ENCODE assay signal across 20 cellular contexts in the genomic region with DNA sequence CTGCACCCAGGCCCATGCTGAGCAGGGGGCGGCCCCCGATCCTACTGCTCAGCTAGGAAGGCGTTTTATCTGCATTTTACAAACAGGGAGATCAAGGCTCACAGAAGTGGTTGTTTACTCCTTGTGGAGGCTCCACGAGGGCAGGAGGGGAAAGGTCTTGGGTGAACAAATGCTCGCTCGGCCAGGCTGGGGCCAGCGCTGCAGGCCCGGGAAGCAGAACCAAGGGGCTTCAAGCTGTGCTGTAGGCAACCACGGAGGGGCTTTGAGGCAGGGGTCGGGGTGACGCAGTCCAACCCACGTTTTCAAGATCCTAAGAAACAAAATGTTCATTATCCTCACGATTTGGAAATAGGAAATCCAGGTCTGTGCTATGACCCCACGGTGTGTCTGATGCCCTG.
DNase-seq lines count a peak whose midpoint lies in the region; ATAC-seq and TF ChIP-seq lines count a peak whose summit lies in the region.
"Had no signal": no experiment of that assay in that cellular context is flagged by ENCODE, and none has a peak within 500 bp of the region (broad histone marks: within the 10 kb centered on the region; RNA-seq: fewer than 3 reads in every experiment).

No MANE protein-coding gene starts in this region.

- CTCF ChIA-PET in activated B cell treated with CpG ODN at 0.5 μM for 24 hours (lab: Charles Lee) = no interaction called here

- no peak overlapping the region for H3K14ac ChIP-seq in neuronal stem cell (ENCODE audit: low read length)

- TF ChIP-seq EP300 in upper lobe of left lung (IDR thresholded peaks at IDR 0.05) = no peak

- no peak overlapping the region for H3K27ac ChIP-seq in neuronal stem cell (replicated peaks; ENCODE audit: low read length)
- no peak overlapping the region for H3K27ac ChIP-seq in upper lobe of left lung
- no peak overlapping the region for H3K27ac ChIP-seq in hepatocyte
- H3K27ac ChIP-seq: BLaER1 treated with 17β-estradiol and CSF1 and Interleukin-3, amounts not matched to agents 10 nM and 100 nM had no signal

- H3K9me3 ChIP-seq in neuronal stem cell (replicated peaks in 1 of 2; ENCODE audit: control insufficient read depth in 2 of 2, insufficient read depth in 1 of 2, low read depth in 1 of 2, low read length in 2 of 2) (peaks cover 0 to 7% of the 10 kb centered on the region in 2 donors), upper lobe of left lung (no peaks in the 10 kb centered on the region), hepatocyte (ENCODE audit: low read depth) (no peaks in the 10 kb centered on the region)
- H3K9me3 ChIP-seq: BLaER1 treated with 17β-estradiol and CSF1 and Interleukin-3, amounts not matched to agents 10 nM and 100 nM; HAP-1 had no signal

- H3K27me3 ChIP-seq in neuronal stem cell (ENCODE audit: control insufficient read depth in 3 of 3, insufficient read depth in 3 of 3, low read depth in 1 of 3, low read length in 3 of 3) = no peaks in the 10 kb centered on the region
- H3K27me3 ChIP-seq in upper lobe of left lung = no peaks in the 10 kb centered on the region
- H3K27me3 ChIP-seq in hepatocyte = no peaks in the 10 kb centered on the region
- H3K27me3 ChIP-seq: BLaER1 treated with 17β-estradiol and CSF1 and Interleukin-3, amounts not matched to agents 10 nM and 100 nM had no signal

- H3K79me2 ChIP-seq in hepatocyte = no peaks in the 10 kb centered on the region

- H3K4ac ChIP-seq in neuronal stem cell (ENCODE audit: low read length) = no peak overlapping the region

- DNase-seq in activated T-cell treated with anti-CD3 and anti-CD28 coated beads, Interleukin-2, amount 50 U/mL, for 24 hours = peak; percentile 2
- DNase-seq in activated T-cell treated with anti-CD3 and anti-CD28 coated beads, Interleukin-2, amount 50 U/mL, for 48 hours = no peak
- peak; percentile 7 for DNase-seq in activated B cell treated with CpG ODN at 0.5 μM for 24 hours
- no peak for DNase-seq in neuronal stem cell (ENCODE audit: low spot score)
- DNase-seq in upper lobe of left lung = peak; percentile 4 to 49
- no peak for DNase-seq in hepatocyte (ENCODE audit: low spot score)
- DNase-seq in activated CD4-positive, alpha-beta T cell treated with anti-CD3 and anti-CD28 coated beads, Interleukin-2, amount 50 U/mL, for 48 hours = no peak
- DNase-seq: DND-41, Kasumi-1, MM.1S, NCI-H1105, NCI-H1694, NCI-H345, NCI-H526, RPMI8226 had no signal

- H3K9ac ChIP-seq in neuronal stem cell (ENCODE audit: low read depth, low read length, poor library complexity) = peak overlapping the region; percentile 4
- H3K9ac ChIP-seq: BLaER1 treated with 17β-estradiol and CSF1 and Interleukin-3, amounts not matched to agents 10 nM and 100 nM had no signal

- TF ChIP-seq CTCF in activated B cell treated with CpG ODN at 0.5 μM for 24 hours (IDR thresholded peaks at IDR 0.05) = no peak
- TF ChIP-seq CTCF in upper lobe of left lung (IDR thresholded peaks at IDR 0.05) = no peak
- no peak for TF ChIP-seq CTCF in hepatocyte (IDR thresholded peaks at IDR 0.05; ENCODE audit: poor library complexity)

- no peaks in the 10 kb centered on the region for H3K36me3 Mint-ChIP-seq in activated T-cell treated with anti-CD3 and anti-CD28 coated beads, Interleukin-2, amount 50 U/mL, for 24 hours (ENCODE audit: low read depth)
- no peaks in the 10 kb centered on the region for H3K36me3 Mint-ChIP-seq in activated B cell treated with CpG ODN at 0.5 μM for 24 hours (ENCODE audit: low read depth)

- no peaks in the 10 kb centered on the region for H4K20me1 ChIP-seq in hepatocyte (ENCODE audit: insufficient read depth, poor library complexity, severe bottlenecking)

- H2BK15ac ChIP-seq in neuronal stem cell (ENCODE audit: low read length) = no peak overlapping the region

- no peaks in the 10 kb centered on the region for H3K79me1 ChIP-seq in neuronal stem cell (ENCODE audit: low read depth, low read length)

- no peak overlapping the region for H3K4me3 Mint-ChIP-seq in activated T-cell treated with anti-CD3 and anti-CD28 coated beads, Interleukin-2, amount 50 U/mL, for 24 hours
- H3K4me3 Mint-ChIP-seq in activated B cell treated with CpG ODN at 0.5 μM for 24 hours = no peak overlapping the region
- H3K4me3 Mint-ChIP-seq: IgD-negative memory B cell had no signal

- H3K4me1 ChIP-seq in neuronal stem cell (ENCODE audit: control insufficient read depth in 2 of 2, insufficient read depth in 1 of 2, low read depth in 1 of 2, low read length in 2 of 2) = peaks cover 0 to 8% of the 10 kb centered on the region in 2 donors
- no peaks in the 10 kb centered on the region for H3K4me1 ChIP-seq in upper lobe of left lung
- H3K4me1 ChIP-seq in hepatocyte (ENCODE audit: insufficient read depth) = no peaks in the 10 kb centered on the region
- H3K4me1 ChIP-seq: BLaER1 treated with 17β-estradiol and CSF1 and Interleukin-3, amounts not matched to agents 10 nM and 100 nM; HAP-1 had no signal

- intact Hi-C loops in activated B cell treated with CpG ODN at 0.5 μM for 24 hours (cut with micrococcal nuclease) = no loop called here

- H3K27me3 Mint-ChIP-seq in activated T-cell treated with anti-CD3 and anti-CD28 coated beads, Interleukin-2, amount 50 U/mL, for 24 hours = peaks cover 3% of the 10 kb centered on the region
- no peaks in the 10 kb centered on the region for H3K27me3 Mint-ChIP-seq in activated B cell treated with CpG ODN at 0.5 μM for 24 hours
- H3K27me3 Mint-ChIP-seq: IgD-negative memory B cell had no signal

- H3K9me3 Mint-ChIP-seq in activated T-cell treated with anti-CD3 and anti-CD28 coated beads, Interleukin-2, amount 50 U/mL, for 24 hours = peaks cover 10% of the 10 kb centered on the region
- H3K9me3 Mint-ChIP-seq in activated B cell treated with CpG ODN at 0.5 μM for 24 hours = no peaks in the 10 kb centered on the region

- H2BK120ac ChIP-seq in neuronal stem cell (ENCODE audit: low read depth, low read length) = no peak overlapping the region

- POLR2A ChIA-PET in activated B cell treated with CpG ODN at 0.5 μM for 24 hours (lab: Charles Lee) = no interaction called here

- H3K36me3 ChIP-seq in neuronal stem cell (replicated peaks in 1 of 2; ENCODE audit: control insufficient read depth in 2 of 2, insufficient read depth in 2 of 2, low read length in 2 of 2) (peaks cover 0 to 2% of the 10 kb centered on the region in 2 donors), upper lobe of left lung (no peaks in the 10 kb centered on the region), hepatocyte (replicated peaks; ENCODE audit: insufficient read depth, low read depth) (no peaks in the 10 kb centered on the region)
- H3K36me3 ChIP-seq: BLaER1 treated with 17β-estradiol and CSF1 and Interleukin-3, amounts not matched to agents 10 nM and 100 nM; HAP-1 had no signal

- no peak for TF ChIP-seq POLR2A in upper lobe of left lung (IDR thresholded peaks at IDR 0.05)

- no peak overlapping the region for H4K8ac ChIP-seq in neuronal stem cell (ENCODE audit: low read depth, low read length)

- no peak overlapping the region for H3K23ac ChIP-seq in neuronal stem cell (ENCODE audit: low read depth, low read length, poor library complexity)

- H3K4me1 Mint-ChIP-seq in activated T-cell treated with anti-CD3 and anti-CD28 coated beads, Interleukin-2, amount 50 U/mL, for 24 hours (ENCODE audit: low read depth) = no peaks in the 10 kb centered on the region
- H3K4me1 Mint-ChIP-seq in activated B cell treated with CpG ODN at 0.5 μM for 24 hours = no peaks in the 10 kb centered on the region
- H3K4me1 Mint-ChIP-seq: IgD-negative memory B cell had no signal

- H3K18ac ChIP-seq in neuronal stem cell (ENCODE audit: low read length) = no peak overlapping the region

- no peak overlapping the region for H2AK5ac ChIP-seq in neuronal stem cell (ENCODE audit: low read depth, low read length)

- H3K9me2 ChIP-seq in hepatocyte (replicated peaks; ENCODE audit: insufficient read depth) = no peaks in the 10 kb centered on the region

- no CpG with 5 or more reads among the region's 14 CpGs for WGBS in neuronal stem cell (ENCODE audit: extremely low coverage in 2 of 2, insufficient read length in 2 of 2, insufficient replicate concordance in 1 of 2), 2 donors
- 59 to 62% methylated on average over 4 to 14 of the region's 14 CpGs for WGBS in upper lobe of left lung, 2 donors
- 68% methylated on average over 14 of the region's 14 CpGs for WGBS in hepatocyte (ENCODE audit: low lambda C conversion rate, missing lambda C conversion rate)

- no peak overlapping the region for H2BK12ac ChIP-seq in neuronal stem cell (ENCODE audit: low read length)

- H2AFZ ChIP-seq in neuronal stem cell (ENCODE audit: low read length) (no peak overlapping the region), hepatocyte (no peak overlapping the region)

- no peak overlapping the region for H2BK5ac ChIP-seq in neuronal stem cell (ENCODE audit: low read length)

- no peak overlapping the region for H3K4me3 ChIP-seq in neuronal stem cell (ENCODE audit: low read length in 2 of 2)
- no peak overlapping the region for H3K4me3 ChIP-seq in upper lobe of left lung
- no peak overlapping the region for H3K4me3 ChIP-seq in hepatocyte
- H3K4me3 ChIP-seq: BLaER1 treated with 17β-estradiol and CSF1 and Interleukin-3, amounts not matched to agents 10 nM and 100 nM; GM12878; HAP-1 had no signal

- ATAC-seq in activated B cell treated with CpG ODN at 0.5 μM for 24 hours (ENCODE audit: low read depth) (no peak), upper lobe of left lung (ENCODE audit: low FRiP score in 2 of 2) (no peak), HG02610 (IDR thresholded peaks at IDR 0.05; ENCODE audit: unreplicated experiment) (no peak)
- ATAC-seq: GM12878 had no signal

- no peak overlapping the region for H3K27ac Mint-ChIP-seq in activated T-cell treated with anti-CD3 and anti-CD28 coated beads, Interleukin-2, amount 50 U/mL, for 24 hours
- H3K27ac Mint-ChIP-seq in activated B cell treated with CpG ODN at 0.5 μM for 24 hours = no peak overlapping the region

- H3K4me2 ChIP-seq in neuronal stem cell (ENCODE audit: insufficient read depth, low read length, poor library complexity, severe bottlenecking) (no peak overlapping the region), hepatocyte (no peak overlapping the region)
- H3K4me2 ChIP-seq: BLaER1 treated with 17β-estradiol and CSF1 and Interleukin-3, amounts not matched to agents 10 nM and 100 nM had no signal

- no peak overlapping the region for H4K91ac ChIP-seq in neuronal stem cell (ENCODE audit: low read depth, low read length, poor library complexity)

Comparison
In these comparisons a context has a peak if more than half of its experiments do, and no peak if none do; other contexts are left out.
1. DNase-seq: peak in activated T-cell treated with anti-CD3 and anti-CD28 coated beads, Interleukin-2, amount 50 U/mL, for 24 hours (single experiment), activated B cell treated with CpG ODN at 0.5 μM for 24 hours (single experiment) and upper lobe of left lung (2 of 2); none in activated T-cell treated with anti-CD3 and anti-CD28 coated beads, Interleukin-2, amount 50 U/mL, for 48 hours (0 of 2), neuronal stem cell (single experiment), hepatocyte (single experiment) and activated CD4-positive, alpha-beta T cell treated with anti-CD3 and anti-CD28 coated beads, Interleukin-2, amount 50 U/mL, for 48 hours (0 of 2).